25 cellular contexts compared by ENCODE assay signal in genomic region chr17:79704691-79705090, GRCh38. TPM values are rescaled to one million over a fixed set of nuclear protein-coding genes. Genes with fewer than 3 reads are reported as not detected.
"Had no signal": no experiment of that assay in that cellular context is flagged by ENCODE, and none has a peak within 500 bp of the region (broad histone marks: within the 10 kb centered on the region; RNA-seq: fewer than 3 reads in every experiment).

No MANE protein-coding gene starts in this region.

- H3K36me3 ChIP-seq: SJSA1 had no signal

- H3K36me3 Mint-ChIP-seq: IgD-negative memory B cell had no signal

- H3K27ac ChIP-seq: SJSA1 had no signal

- H3K4me3 ChIP-seq: SJSA1 had no signal

- H3K9me3 Mint-ChIP-seq: IgD-negative memory B cell had no signal

- H3K4me2 ChIP-seq: SK-N-SH had no signal

- DNase-seq: KBM-7, MV-4-11, NCI-H1048, NCI-H1105, NCI-H1417, NCI-H1436 treated with DMSO at 0.1 percent for 48 hours, NCI-H1694 treated with DMSO at 0.1 percent for 48 hours, NCI-H1930, NCI-H2081, NCI-H2107, NCI-H226, NCI-H446, NCI-H510A, NCI-H69, NCI-H774, Right ventricle myocardium superior, RPMI8226, SIG-M5, SK-N-SH, T-helper 1 cell had no signal

- H3K9me3 ChIP-seq: SJSA1, SK-N-SH had no signal

- H3K27ac Mint-ChIP-seq: IgD-negative memory B cell had no signal

- H3K4me3 Mint-ChIP-seq: IgD-negative memory B cell had no signal

- H3K9ac ChIP-seq: SK-N-SH had no signal

- H3K4me1 ChIP-seq: SJSA1 had no signal

RNA-seq across cellular contexts. Expression of gene ENPP7, which starts 26.1 kb away (rescaled TPM):
- total RNA-seq: HT1080, LHCN-M2, MCF 10A, Right ventricle myocardium superior, SJSA1 had no signal
